ENCODE assay signal across 40 cellular contexts in genomic region chr13:90654970-90655369, GRCh38.
"Had no signal": no experiment of that assay in that cellular context is flagged by ENCODE, and none has a peak within 500 bp of the region (broad histone marks: within the 10 kb centered on the region; RNA-seq: fewer than 3 reads in every experiment).

No MANE protein-coding gene starts in this region.

- H3K27ac ChIP-seq: adrenal gland, ascending aorta, body of pancreas, brain microvascular endothelial cell, breast epithelium, cardiac muscle cell had no signal

- H3K4me3 Mint-ChIP-seq: activated naive CD4-positive, alpha-beta T cell treated with anti-CD3 and anti-CD28 coated beads for 36 hours; activated naive CD4-positive, alpha-beta T cell treated with anti-CD3 and anti-CD28 coated beads, Interleukin-2, amount 10 ng/mL, durations not matched to agents 7 days and 5 days; activated naive CD4-positive, alpha-beta T cell treated with anti-CD3 and anti-CD28 coated beads, Interleukin-2, amount 50 U/mL, for 24 hours; activated naive CD8-positive, alpha-beta T cell; activated naive CD8-positive, alpha-beta T cell treated with anti-CD3 and anti-CD28 coated beads for 36 hours; activated naive CD8-positive, alpha-beta T cell treated with anti-CD3 and anti-CD28 coated beads, Interleukin-2, amount 10 ng/mL, durations not matched to agents 7 days and 5 days; activated naive CD8-positive, alpha-beta T cell treated with anti-CD3 and anti-CD28 coated beads, Interleukin-2, amount 50 U/mL, for 24 hours; activated T-cell treated with anti-CD3 and anti-CD28 coated beads, Interleukin-2, amount 50 U/mL, for 24 hours; activated T-cell treated with anti-CD3 and anti-CD28 coated beads, Interleukin-2, amount 50 U/mL, for 4 hours; activated T-cell treated with anti-CD3 and anti-CD28 coated beads, Interleukin-2, amount 50 U/mL, for 72 hours; activated T-helper 1 cell treated with anti-CD3 and anti-CD28 coated beads, Interleukin-12 subunit alpha, Interleukin-12 subunit beta, Interleukin-2, Interleukin-4 antibody, amounts not matched to agents 30 ng/mL and 10 ng/mL and 1 ng/mL, durations not matched to agents 14 hours and 24 hours and 36 hours; activated T-helper 17 cell treated with anti-CD3 and anti-CD28 coated beads, Interleukin-2, amount 50 U/mL, for 72 hours; brain; central memory CD8-positive, alpha-beta T cell had no signal

- H3K27me3 ChIP-seq: adrenal gland, ascending aorta, body of pancreas, brain microvascular endothelial cell, breast epithelium, cardiac muscle cell had no signal

- DNase-seq: activated effector memory CD4-positive, alpha-beta T cell treated with anti-CD3 and anti-CD28 coated beads, Interleukin-2, amount 50 U/mL, for 16 hours; activated effector memory CD4-positive, alpha-beta T cell treated with Interleukin-2 at 50 U/mL for 16 hours; activated gamma-delta T cell; activated gamma-delta T cell treated with Interleukin-2 at 50 U/mL for 16 hours; activated naive CD4-positive, alpha-beta T cell; activated naive CD4-positive, alpha-beta T cell treated with anti-CD3 and anti-CD28 coated beads for 36 hours; activated naive CD4-positive, alpha-beta T cell treated with anti-CD3 and anti-CD28 coated beads, Interleukin-2, amount 10 ng/mL, durations not matched to agents 7 days and 5 days; activated naive CD4-positive, alpha-beta T cell treated with anti-CD3 and anti-CD28 coated beads, Interleukin-2, amount 50 U/mL, for 16 hours; activated naive CD4-positive, alpha-beta T cell treated with Interleukin-2 at 50 U/mL for 16 hours; activated naive CD8-positive, alpha-beta T cell treated with anti-CD3 and anti-CD28 coated beads for 36 hours; activated naive CD8-positive, alpha-beta T cell treated with anti-CD3 and anti-CD28 coated beads, Interleukin-2, amount 10 ng/mL, durations not matched to agents 7 days and 5 days; activated naive CD8-positive, alpha-beta T cell treated with anti-CD3 and anti-CD28 coated beads, Interleukin-2, amount 50 U/mL, for 24 hours; activated T-cell treated with anti-CD3 and anti-CD28 coated beads, Interleukin-2, amount 50 U/mL, for 1 hour; activated T-cell treated with anti-CD3 and anti-CD28 coated beads, Interleukin-2, amount 50 U/mL, for 24 hours; activated T-cell treated with anti-CD3 and anti-CD28 coated beads, Interleukin-2, amount 50 U/mL, for 4 hours; activated T-cell treated with anti-CD3 and anti-CD28 coated beads, Interleukin-2, amount 50 U/mL, for 48 hours; activated T-cell treated with anti-CD3 and anti-CD28 coated beads, Interleukin-2, amount 50 U/mL, for 72 hours; adrenal gland; amniotic stem cell; amygdala; anterior cingulate cortex; aorta; body of pancreas; brain microvascular endothelial cell; caudate nucleus; central memory CD4-positive, alpha-beta T cell; cerebellar nuclear complex had no signal

- H3K27me3 Mint-ChIP-seq: activated naive CD4-positive, alpha-beta T cell treated with anti-CD3 and anti-CD28 coated beads, Interleukin-2, amount 10 ng/mL, durations not matched to agents 7 days and 5 days; activated naive CD4-positive, alpha-beta T cell treated with anti-CD3 and anti-CD28 coated beads, Interleukin-2, amount 50 U/mL, for 24 hours; activated naive CD8-positive, alpha-beta T cell; activated naive CD8-positive, alpha-beta T cell treated with anti-CD3 and anti-CD28 coated beads for 36 hours; activated naive CD8-positive, alpha-beta T cell treated with anti-CD3 and anti-CD28 coated beads, Interleukin-2, amount 10 ng/mL, durations not matched to agents 7 days and 5 days; activated naive CD8-positive, alpha-beta T cell treated with anti-CD3 and anti-CD28 coated beads, Interleukin-2, amount 50 U/mL, for 24 hours; activated T-cell treated with anti-CD3 and anti-CD28 coated beads, Interleukin-2, amount 50 U/mL, for 24 hours; activated T-helper 17 cell treated with anti-CD3 and anti-CD28 coated beads, Interleukin-2, amount 50 U/mL, for 72 hours; brain; central memory CD8-positive, alpha-beta T cell had no signal

- H3K9me3 ChIP-seq: adrenal gland, ascending aorta, body of pancreas had no signal

- H3K4me1 ChIP-seq: adrenal gland, ascending aorta, body of pancreas, breast epithelium had no signal

- H3K27ac Mint-ChIP-seq: activated naive CD4-positive, alpha-beta T cell treated with anti-CD3 and anti-CD28 coated beads for 36 hours; activated naive CD4-positive, alpha-beta T cell treated with anti-CD3 and anti-CD28 coated beads, Interleukin-2, amount 10 ng/mL, durations not matched to agents 7 days and 5 days; activated naive CD4-positive, alpha-beta T cell treated with anti-CD3 and anti-CD28 coated beads, Interleukin-2, amount 50 U/mL, for 24 hours; activated naive CD4-positive, alpha-beta T cell treated with anti-CD3 and anti-CD28 coated beads, Interleukin-2, amount 50 U/mL, for 72 hours; activated naive CD8-positive, alpha-beta T cell; activated naive CD8-positive, alpha-beta T cell treated with anti-CD3 and anti-CD28 coated beads for 36 hours; activated naive CD8-positive, alpha-beta T cell treated with anti-CD3 and anti-CD28 coated beads, Interleukin-2, amount 10 ng/mL, durations not matched to agents 7 days and 5 days; activated naive CD8-positive, alpha-beta T cell treated with anti-CD3 and anti-CD28 coated beads, Interleukin-2, amount 50 U/mL, for 24 hours; activated T-cell treated with anti-CD3 and anti-CD28 coated beads, Interleukin-2, amount 50 U/mL, for 24 hours; activated T-cell treated with anti-CD3 and anti-CD28 coated beads, Interleukin-2, amount 50 U/mL, for 72 hours; activated T-helper 1 cell treated with anti-CD3 and anti-CD28 coated beads, Interleukin-12 subunit alpha, Interleukin-12 subunit beta, Interleukin-2, Interleukin-4 antibody, amounts not matched to agents 30 ng/mL and 10 ng/mL and 1 ng/mL, durations not matched to agents 14 hours and 24 hours and 36 hours; activated T-helper 17 cell treated with anti-CD3 and anti-CD28 coated beads, Interleukin-2, amount 50 U/mL, for 72 hours; activated T-helper 2 cell treated with anti-CD3 and anti-CD28 coated beads, Interferon-gamma antibody, Interleukin-2, Interleukin-4, amounts not matched to agents 10 μg/mL and 5 μg/mL and 100 μg/mL, durations not matched to agents 14 hours and 24 hours and 36 hours; brain had no signal

- H3K36me3 Mint-ChIP-seq: activated naive CD4-positive, alpha-beta T cell treated with anti-CD3 and anti-CD28 coated beads, Interleukin-2, amount 10 ng/mL, durations not matched to agents 7 days and 5 days; activated naive CD4-positive, alpha-beta T cell treated with anti-CD3 and anti-CD28 coated beads, Interleukin-2, amount 50 U/mL, for 24 hours; activated naive CD8-positive, alpha-beta T cell; activated naive CD8-positive, alpha-beta T cell treated with anti-CD3 and anti-CD28 coated beads for 36 hours; activated naive CD8-positive, alpha-beta T cell treated with anti-CD3 and anti-CD28 coated beads, Interleukin-2, amount 10 ng/mL, durations not matched to agents 7 days and 5 days; brain had no signal

- H3K36me3 ChIP-seq: adrenal gland, ascending aorta, brain microvascular endothelial cell, breast epithelium, cardiac muscle cell had no signal

- FAIRE-seq: astrocyte, bronchial epithelial cell had no signal

- H3K4me3 ChIP-seq: adrenal gland, ascending aorta, body of pancreas, breast epithelium, cardiac muscle cell had no signal

- ATAC-seq: activated naive CD4-positive, alpha-beta T cell treated with anti-CD3 and anti-CD28 coated beads, Interleukin-2, amount 50 U/mL, for 72 hours; activated naive CD8-positive, alpha-beta T cell treated with anti-CD3 and anti-CD28 coated beads, Interleukin-2, amount 50 U/mL, for 24 hours; activated T-cell treated with anti-CD3 and anti-CD28 coated beads, Interleukin-2, amount 50 U/mL, for 4 hours; activated T-cell treated with anti-CD3 and anti-CD28 coated beads, Interleukin-2, amount 50 U/mL, for 72 hours; activated T-helper 17 cell treated with anti-CD3 and anti-CD28 coated beads, Interleukin-2, amount 50 U/mL, for 72 hours; body of pancreas had no signal

- H3K4me1 Mint-ChIP-seq: activated naive CD4-positive, alpha-beta T cell treated with anti-CD3 and anti-CD28 coated beads, Interleukin-2, amount 10 ng/mL, durations not matched to agents 7 days and 5 days; activated naive CD4-positive, alpha-beta T cell treated with anti-CD3 and anti-CD28 coated beads, Interleukin-2, amount 50 U/mL, for 24 hours; activated naive CD8-positive, alpha-beta T cell treated with anti-CD3 and anti-CD28 coated beads for 36 hours; activated naive CD8-positive, alpha-beta T cell treated with anti-CD3 and anti-CD28 coated beads, Interleukin-2, amount 10 ng/mL, durations not matched to agents 7 days and 5 days; activated naive CD8-positive, alpha-beta T cell treated with anti-CD3 and anti-CD28 coated beads, Interleukin-2, amount 50 U/mL, for 24 hours; activated T-helper 17 cell treated with anti-CD3 and anti-CD28 coated beads, Interleukin-2, amount 50 U/mL, for 72 hours; brain; central memory CD8-positive, alpha-beta T cell had no signal
